Comparison of ENCODE assay signal across 8 cellular contexts in genomic region chr5:154190652-154191304, GRCh38. TPM values are rescaled to one million over a fixed set of nuclear protein-coding genes. Genes with fewer than 3 reads are reported as not detected.
DNase-seq lines count a peak whose midpoint lies in the region; ATAC-seq and TF ChIP-seq lines count a peak whose summit lies in the region.

Gene GALNT10 (plus strand): TSS chr5:154190733. CDS start chr5:154190867, 134 bp downstream.

- H2AFZ ChIP-seq in HCT116 (ENCODE audit: low read depth, low read length, poor library complexity, severe bottlenecking) (peak within 1 kb of the TSS; percentile 78), Loucy (ENCODE audit: low read length) (peak within 1 kb of the TSS; percentile 76)

- ATAC-seq in HCT116 (peak; percentile 78), activated B cell treated with CpG ODN at 0.5 μM for 24 hours (ENCODE audit: low read depth) (peak; percentile 65), memory B cell (ENCODE audit: low read depth) (peak; percentile 66)
- peak; percentile 83 for ATAC-seq in stimulated activated memory B cell treated with anti-CD40 and anti-IgM and Interleukin-4, amounts not matched to agents 10 μg/mL and 1 μg/mL and 100 μg/mL, for 72 hours

- H3K4me2 ChIP-seq in HCT116 (ENCODE audit: low read length) (peak within 1 kb of the TSS; percentile 96), Loucy (ENCODE audit: low read depth, low read length, poor library complexity, severe bottlenecking) (peak within 1 kb of the TSS; percentile 81)

- H3K27ac ChIP-seq in HCT116 (ENCODE audit: low read depth, low read length) (peak within 1 kb of the TSS; percentile 62; the same call in 1 of the 2 replicates), endodermal cell (ENCODE audit: low read depth, low read length) (peak within 1 kb of the TSS; percentile 50)

- H4K20me1 ChIP-seq in HCT116 (ENCODE audit: insufficient read depth) (no peaks in the 10 kb centered on the region), Loucy (ENCODE audit: insufficient read depth, low read length, poor library complexity, severe bottlenecking) (no peaks in the 10 kb centered on the region)

- H3K27ac Mint-ChIP-seq in activated B cell treated with CpG ODN at 0.5 μM for 24 hours (peak within 1 kb of the TSS; percentile 91), endodermal cell (peak within 1 kb of the TSS; percentile 90), memory B cell (peak within 1 kb of the TSS; percentile 95)
- peak within 1 kb of the TSS; percentile 93 for H3K27ac Mint-ChIP-seq in stimulated activated memory B cell treated with anti-CD40 and anti-IgM and Interleukin-4, amounts not matched to agents 10 μg/mL and 1 μg/mL and 100 μg/mL, for 72 hours

- CTCF ChIA-PET in HCT116 (lab: Charles Lee) (interaction anchor here (0.9 to 1.8 kb wide), 7 partner anchors 8 to 217 kb away, joined by 3 to 9 read pairs (median 4); no protein-coding TSS in a partner anchor), activated B cell treated with CpG ODN at 0.5 μM for 24 hours (lab: Charles Lee) (interaction anchor here (0.7 to 2.5 kb wide), 4 partner anchors 16 to 214 kb away, joined by 3 to 15 read pairs (median 6); no protein-coding TSS in a partner anchor)

- no peaks in the 10 kb centered on the region for H3K27me3 ChIP-seq in HCT116 (ENCODE audit: insufficient read depth, low read length)
- no peaks in the 10 kb centered on the region for H3K27me3 ChIP-seq in Loucy (ENCODE audit: insufficient read depth, low read length, poor library complexity, severe bottlenecking)
- peaks cover 39% of the 10 kb centered on the region for H3K27me3 ChIP-seq in endodermal cell (ENCODE audit: control insufficient read depth, insufficient read depth, low read length, poor library complexity, severe bottlenecking)

- WGBS in endodermal cell (ENCODE audit: insufficient coverage in 1 of 2, insufficient read length in 1 of 2), 2 experiments, result 2 to 13% methylated on average over 20 to 72 of the region's 72 CpGs

- peak; percentile 45 for TF ChIP-seq POLR2A in HCT116 (IDR thresholded peaks at IDR 0.05; ENCODE audit: borderline replicate concordance, extremely low read depth, insufficient read depth, insufficient read length)

- H3K4me3 ChIP-seq in GM08714 (ENCODE audit: low read length) (peak within 1 kb of the TSS; percentile 89), HCT116 (replicated peaks in 1 of 2; ENCODE audit: low read depth in 1 of 2, low read length in 2 of 2) (peak within 1 kb of the TSS; percentile 76 to 88), Loucy (ENCODE audit: low read length, poor library complexity, severe bottlenecking) (peak within 1 kb of the TSS; percentile 86), endodermal cell (ENCODE audit: low read length) (peak within 1 kb of the TSS; percentile 94)

- POLR2A ChIA-PET in HCT116 (lab: Charles Lee) (interaction anchor here (0.6 kb wide), 1 partner anchor 172 kb away, joined by 5 read pairs; no protein-coding TSS in a partner anchor), activated B cell treated with CpG ODN at 0.5 μM for 24 hours (lab: Charles Lee) (interaction anchor here (0.6 to 3.8 kb wide), 17 partner anchors 11 to 256 kb away, joined by 3 to 36 read pairs (median 4); partner anchors contain the start of genes FAM114A2 and MFAP3)

- H3K9me3 ChIP-seq in HCT116 (ENCODE audit: control insufficient read depth in 1 of 2, insufficient read depth in 1 of 2, low read depth in 1 of 2, low read length in 2 of 2) (no peaks in the 10 kb centered on the region), Loucy (ENCODE audit: insufficient read depth, low read depth, low read length) (no peaks in the 10 kb centered on the region), endodermal cell (ENCODE audit: control insufficient read depth, low read length) (no peaks in the 10 kb centered on the region)

- H3K79me2 ChIP-seq in HCT116 (ENCODE audit: insufficient read depth, low read length) (peaks cover 25% of the 10 kb centered on the region; the same call in 1 of the 2 replicates), Loucy (ENCODE audit: insufficient read depth, low read length) (peaks cover 26% of the 10 kb centered on the region)

- 0 out of 4 replicates have a peak, but pooled peaks cover 0 to 2% of the 10 kb centered on the region in 2 experiments for H3K36me3 ChIP-seq in HCT116 (ENCODE audit: control insufficient read depth in 1 of 2, insufficient read depth in 2 of 2, low read length in 2 of 2)
- H3K36me3 ChIP-seq in Loucy (ENCODE audit: insufficient read depth, low read length), result no peaks in the 10 kb centered on the region
- peaks cover 11% of the 10 kb centered on the region for H3K36me3 ChIP-seq in endodermal cell (ENCODE audit: control insufficient read depth, insufficient read depth, low read length)

- TF ChIP-seq CTCF in HCT116 (IDR thresholded peaks at IDR 0.05 in 2 of 3, conservative IDR thresholded peaks at IDR 0.05 in 1 of 3; ENCODE audit: borderline replicate concordance in 1 of 3, insufficient read depth in 1 of 3, low read depth in 2 of 3, low read length in 2 of 3) (no peak), Loucy (conservative IDR thresholded peaks at IDR 0.05; ENCODE audit: low read length) (no peak), activated B cell treated with CpG ODN at 0.5 μM for 24 hours (IDR thresholded peaks at IDR 0.05) (no peak), endodermal cell (conservative IDR thresholded peaks at IDR 0.05) (no peak)

- RAD21 ChIA-PET in HCT116 (lab: Charles Lee; ENCODE audit: low non-redundant PET in 1 of 2, low total read pairs in 2 of 2, uncharacterized antibody in 2 of 2, unreplicated experiment in 2 of 2), result interaction anchor here (0.8 kb wide), 2 partner anchors 119 to 214 kb away, joined by 3 to 4 read pairs; no protein-coding TSS in a partner anchor

- H3F3A ChIP-seq in Loucy (ENCODE audit: low read depth), result no peaks in the 10 kb centered on the region

- H3K9ac ChIP-seq in HCT116 (ENCODE audit: low read length) (peak within 1 kb of the TSS; percentile 72), Loucy (ENCODE audit: low read depth, low read length, poor library complexity, severe bottlenecking) (peak within 1 kb of the TSS; percentile 68), endodermal cell (ENCODE audit: extremely low read depth, low read length, poor library complexity, severe bottlenecking) (peak within 1 kb of the TSS; percentile 44)

- no peak for DNase-seq in A172 (ENCODE audit: low spot score)
- DNase-seq in HCT116 (ENCODE audit: low read depth, low spot score), result peak; percentile 21
- no peak for DNase-seq in activated B cell treated with CpG ODN at 0.5 μM for 24 hours
- DNase-seq in endodermal cell, result no peak
- no peak for DNase-seq in memory B cell (ENCODE audit: low spot score in 2 of 2)

- H3K4me3 Mint-ChIP-seq in activated B cell treated with CpG ODN at 0.5 μM for 24 hours (peak within 1 kb of the TSS; percentile 94), endodermal cell (peak within 1 kb of the TSS; percentile 72), memory B cell (peak within 1 kb of the TSS; percentile 99)
- peak within 1 kb of the TSS; percentile 97 for H3K4me3 Mint-ChIP-seq in stimulated activated memory B cell treated with anti-CD40 and anti-IgM and Interleukin-4, amounts not matched to agents 10 μg/mL and 1 μg/mL and 100 μg/mL, for 72 hours

- H3K36me3 Mint-ChIP-seq in activated B cell treated with CpG ODN at 0.5 μM for 24 hours (ENCODE audit: low read depth) (peaks cover 27% of the 10 kb centered on the region), endodermal cell (ENCODE audit: low read depth) (peaks cover 3% of the 10 kb centered on the region), memory B cell (peaks cover 1% of the 10 kb centered on the region)
- H3K36me3 Mint-ChIP-seq in stimulated activated memory B cell treated with anti-CD40 and anti-IgM and Interleukin-4, amounts not matched to agents 10 μg/mL and 1 μg/mL and 100 μg/mL, for 72 hours, result no peaks in the 10 kb centered on the region

- H3K4me1 Mint-ChIP-seq in activated B cell treated with CpG ODN at 0.5 μM for 24 hours, result peaks cover 50% of the 10 kb centered on the region
- H3K4me1 Mint-ChIP-seq in endodermal cell, result peaks cover 47% of the 10 kb centered on the region
- peaks cover 46% of the 10 kb centered on the region for H3K4me1 Mint-ChIP-seq in memory B cell
- peaks cover 51% of the 10 kb centered on the region for H3K4me1 Mint-ChIP-seq in stimulated activated memory B cell treated with anti-CD40 and anti-IgM and Interleukin-4, amounts not matched to agents 10 μg/mL and 1 μg/mL and 100 μg/mL, for 72 hours

- no peak for TF ChIP-seq RAD21 in HCT116 (IDR thresholded peaks at IDR 0.05; ENCODE audit: low read depth)

- H3K4me1 ChIP-seq in HCT116 (ENCODE audit: control insufficient read depth in 1 of 2, insufficient read depth in 2 of 2, low read length in 2 of 2) (peaks cover 11 to 30% of the 10 kb centered on the region in 2 experiments), Loucy (ENCODE audit: insufficient read depth, low read length, poor library complexity, severe bottlenecking) (peaks cover 12% of the 10 kb centered on the region), endodermal cell (ENCODE audit: control insufficient read depth, insufficient read depth, low read length) (peaks cover 27% of the 10 kb centered on the region)

- H3K9me3 Mint-ChIP-seq in activated B cell treated with CpG ODN at 0.5 μM for 24 hours, result no peaks in the 10 kb centered on the region
- no peaks in the 10 kb centered on the region for H3K9me3 Mint-ChIP-seq in endodermal cell
- no peaks in the 10 kb centered on the region for H3K9me3 Mint-ChIP-seq in memory B cell
- H3K9me3 Mint-ChIP-seq in stimulated activated memory B cell treated with anti-CD40 and anti-IgM and Interleukin-4, amounts not matched to agents 10 μg/mL and 1 μg/mL and 100 μg/mL, for 72 hours, result no peaks in the 10 kb centered on the region

- BruUV-seq in HCT116 (replicated peaks; lab: Mats Ljungman, UMichigan), result no TSS peak

- no peaks in the 10 kb centered on the region for H3K9me2 ChIP-seq in HCT116 (ENCODE audit: insufficient read depth)
- H3K9me2 ChIP-seq in Loucy (replicated peaks; ENCODE audit: low read depth, low read length), result no peaks in the 10 kb centered on the region

- H3K27me3 Mint-ChIP-seq in activated B cell treated with CpG ODN at 0.5 μM for 24 hours, result no peaks in the 10 kb centered on the region
- peaks cover 49% of the 10 kb centered on the region for H3K27me3 Mint-ChIP-seq in endodermal cell (ENCODE audit: insufficient read depth)
- H3K27me3 Mint-ChIP-seq in memory B cell, result no peaks in the 10 kb centered on the region
- H3K27me3 Mint-ChIP-seq in stimulated activated memory B cell treated with anti-CD40 and anti-IgM and Interleukin-4, amounts not matched to agents 10 μg/mL and 1 μg/mL and 100 μg/mL, for 72 hours, result no peaks in the 10 kb centered on the region

- intact Hi-C loops in HCT116 (cut with micrococcal nuclease) (no loop called here), activated B cell treated with CpG ODN at 0.5 μM for 24 hours (cut with micrococcal nuclease) (loop anchor here (1.0 to 5.0 kb wide), 11 partner anchors 10 to 747 kb away; partner anchors contain the start of genes CNOT8, FAM114A2, GEMIN5 and LARP1)

TF ChIP-seq in HCT116, 20 proteins besides CTCF, POLR2A, EP300 and RAD21 (continues in another document):
- 0 out of 2 replicates have a peak, but pooled peaks have one; percentile 18 for TF ChIP-seq ZFX (IDR thresholded peaks at IDR 0.05)

RNA-seq across cellular contexts. Expression of gene GALNT10, which starts in this region (rescaled TPM):
- 30.4 and 32.3 TPM in 2 replicates for total RNA-seq in A172 (2014; rRNA removed; shearing (Covaris generic))
- 27.8 TPM for total RNA-seq in HCT116 (2021; ENCODE audit: unreplicated experiment)
- polyA plus RNA-seq in HCT116 (2012), result 15.6 and 17.1 TPM in 2 replicates
- total RNA-seq in activated B cell treated with CpG ODN at 0.5 μM for 24 hours, result 32.5 and 41.5 TPM in 2 replicates
- total RNA-seq in endodermal cell, result 10 to 100 TPM; 30.2 to 43.4 TPM
- 25.0 TPM for polyA plus RNA-seq in endodermal cell (2013, experiment 1 of 2)
- polyA plus RNA-seq in endodermal cell (2013, experiment 2 of 2), result 25.7 TPM
